In the genomic region with DNA sequence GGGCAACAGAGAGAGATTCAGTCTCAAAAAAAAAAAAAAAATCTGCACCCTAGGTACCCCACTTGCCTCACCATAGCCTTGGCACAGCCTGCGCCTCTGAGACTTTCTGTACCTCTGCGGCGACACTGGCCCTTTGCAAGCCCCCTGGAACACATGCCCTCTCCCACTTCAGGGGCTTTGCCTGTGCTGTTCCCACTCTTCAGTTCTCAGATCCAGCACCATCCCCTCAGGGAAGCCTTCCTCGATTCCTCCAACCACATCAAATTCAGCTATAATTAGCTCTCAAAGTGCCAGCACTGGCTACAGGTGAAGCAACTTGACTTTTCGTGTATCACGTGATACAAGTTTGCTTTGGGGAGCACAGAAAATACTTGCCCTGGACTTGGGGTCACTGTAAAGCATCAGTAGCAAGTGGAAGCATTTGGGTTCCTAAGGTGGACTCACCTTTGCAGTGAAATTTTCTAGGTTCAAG, we compare ENCODE assay signal across 8 cellular contexts. TPM values are rescaled to one million over a fixed set of nuclear protein-coding genes. Genes with fewer than 3 reads are reported as not detected.
DNase-seq lines count a peak whose midpoint lies in the region; ATAC-seq, FAIRE-seq and TF ChIP-seq lines count a peak whose summit lies in the region.

No MANE protein-coding gene starts in this region.

- H3K4me3 ChIP-seq in HUES48 (ENCODE audit: low read depth, low read length) (peak overlapping the region; percentile 81), bronchial epithelial cell (ENCODE audit: low read depth, low read length) (peak overlapping the region; percentile 31), mucosa of stomach (ENCODE audit: low read length) (peak overlapping the region; percentile 51), body of pancreas (no peak overlapping the region)

- no peak for FAIRE-seq in bronchial epithelial cell (lab: Jason Lieb, UNC)

- TF ChIP-seq POLR2A in body of pancreas (IDR thresholded peaks at IDR 0.05) = no peak

- H3K36me3 ChIP-seq in HUES48 (ENCODE audit: control insufficient read depth, insufficient read depth, low read length) = 0 out of 2 replicates have a peak, but pooled peaks cover 4% of the 10 kb centered on the region
- no peaks in the 10 kb centered on the region for H3K36me3 ChIP-seq in bronchial epithelial cell (ENCODE audit: control insufficient read depth, insufficient read depth, low read length)
- H3K36me3 ChIP-seq in mucosa of stomach (ENCODE audit: control insufficient read depth, insufficient read depth, low read length) = no peaks in the 10 kb centered on the region
- no peaks in the 10 kb centered on the region for H3K36me3 ChIP-seq in body of pancreas (replicated peaks in 1 of 2; ENCODE audit: insufficient read depth in 1 of 2, low read depth in 2 of 2)

- H3K9me3 ChIP-seq in HUES48 (ENCODE audit: control insufficient read depth, insufficient read depth, low read length) (no peaks in the 10 kb centered on the region), mucosa of stomach (ENCODE audit: control insufficient read depth, low read length) (no peaks in the 10 kb centered on the region), body of pancreas (no peaks in the 10 kb centered on the region)

- TF ChIP-seq CTCF in 22Rv1 (IDR thresholded peaks at IDR 0.05) (no peak), bronchial epithelial cell (IDR thresholded peaks at IDR 0.05; ENCODE audit: insufficient read depth, low read length, severe bottlenecking) (no peak), body of pancreas (IDR thresholded peaks at IDR 0.05) (no peak)

- H3K4me1 ChIP-seq in HUES48 (ENCODE audit: control insufficient read depth, insufficient read depth, low read length) (peaks cover 17% of the 10 kb centered on the region; the same call in 1 of the 2 replicates), mucosa of stomach (ENCODE audit: control insufficient read depth, insufficient read depth, low read length) (peaks cover 39% of the 10 kb centered on the region), body of pancreas (peaks cover 50% of the 10 kb centered on the region)

- H3K27me3 ChIP-seq in HUES48 (ENCODE audit: control insufficient read depth, insufficient read depth, low read length) (no peaks in the 10 kb centered on the region), bronchial epithelial cell (ENCODE audit: control insufficient read depth, insufficient read depth, low read length) (no peaks in the 10 kb centered on the region), mucosa of stomach (ENCODE audit: control insufficient read depth, insufficient read depth, low read length) (no peaks in the 10 kb centered on the region), body of pancreas (no peaks in the 10 kb centered on the region)

- H3K27ac ChIP-seq in 22Rv1 (peak overlapping the region; percentile 81), HUES48 (ENCODE audit: low read depth, low read length) (no peak overlapping the region), body of pancreas (peak overlapping the region in 1 of 4 donors; percentile 74)

- no peak for ATAC-seq in body of pancreas

- DNase-seq in bronchial epithelial cell (ENCODE audit: low read depth) (no peak), NCI-H1048 (lab: John Stamatoyannopoulos, UW) (no peak), body of pancreas (no peak), Kasumi-1 (lab: John Stamatoyannopoulos, UW) (no peak), kidney tubule cell (ENCODE audit: low spot score) (no peak)

- H3K9ac ChIP-seq in HUES48 (ENCODE audit: low read depth, low read length) = peak overlapping the region; percentile 50; the same call in 1 of the 2 replicates
- H3K9ac ChIP-seq in mucosa of stomach (ENCODE audit: low read length) = peak overlapping the region; percentile 64

- WGBS in body of pancreas, 2 donors = 48 to 54% methylated on average over 6 of the region's 6 CpGs

- intact Hi-C loops in body of pancreas (cut with DNase I) = no loop called here

RNA-seq across cellular contexts. Expression of a gene that starts 2.1 kb away (rescaled TPM):
- total RNA-seq in bronchial epithelial cell (18.4 and 30.2 TPM in 2 replicates), body of pancreas (10 to 100 TPM; 42.0 to 43.8 TPM)

RNA-seq across cellular contexts. Expression of a gene that starts 38.4 kb away (rescaled TPM):
- 9.7 and 16.9 TPM in 2 replicates for total RNA-seq in bronchial epithelial cell
- 1 to 10 TPM; 9.1 to 9.6 TPM for total RNA-seq in body of pancreas

Comparison
In these comparisons a context has a peak if more than half of its experiments do, and no peak if none do; other contexts are left out.
1. H3K4me3 ChIP-seq: peak in HUES48 (single experiment), bronchial epithelial cell (single experiment) and mucosa of stomach (single experiment); none in body of pancreas (0 of 2).